28 cellular contexts compared by ENCODE assay signal in the genomic region with DNA sequence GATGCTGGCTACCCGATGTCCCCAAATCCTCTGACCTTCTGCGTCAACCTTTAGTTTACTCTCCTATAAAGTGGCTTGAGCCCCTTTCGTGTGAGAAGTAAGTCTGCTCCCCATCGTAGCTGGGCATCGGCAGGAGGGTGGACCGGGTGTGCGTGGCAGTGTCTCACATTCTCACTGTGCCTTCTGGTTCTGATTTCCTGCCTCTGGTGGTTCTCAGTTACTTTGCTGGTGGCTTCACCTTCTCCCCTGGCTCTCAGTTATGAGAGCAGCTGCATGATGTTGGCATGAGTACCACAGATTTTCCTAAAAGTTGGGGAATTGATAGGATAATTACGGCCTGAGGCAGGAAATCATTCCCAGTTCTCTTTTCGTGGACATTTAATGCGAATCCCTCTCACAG.
"Had no signal": no experiment of that assay in that cellular context is flagged by ENCODE, and none has a peak within 500 bp of the region (broad histone marks: within the 10 kb centered on the region; RNA-seq: fewer than 3 reads in every experiment).

No MANE protein-coding gene starts in this region.

- FAIRE-seq: islet of Langerhans, kidney, pancreas had no signal

- H3K27ac ChIP-seq: left lung, lower lobe of right lung, pancreas, prostate gland, stomach, testis, thyroid gland, transverse colon, upper lobe of left lung had no signal

- DNase-seq: hypothalamus; immature natural killer cell; kidney; left colon; left lung; lower lobe of right lung; mammary epithelial cell; mesenchymal stem cell; naive B cell; nucleus accumbens; pancreas; posterior cingulate gyrus; retina; right cardiac atrium; stimulated activated CD4-positive, alpha-beta T cell treated with anti-CD3 and anti-CD28 coated beads, Interleukin-12 subunit alpha, Interleukin-12 subunit beta, amount 100 ng/mL, for 4 hours; stimulated activated CD4-positive, alpha-beta T cell treated with anti-CD3 and anti-CD28 coated beads, Interleukin-15, amount 100 ng/mL, for 24 hours; stimulated activated CD4-positive, alpha-beta T cell treated with anti-CD3 and anti-CD28 coated beads, Interleukin-2, amount 100 ng/mL, for 24 hours; stimulated activated CD4-positive, alpha-beta T cell treated with anti-CD3 and anti-CD28 coated beads, Interleukin-4, amount 100 ng/mL, for 1 hour; stimulated activated naive B cell treated with anti-CD40 and anti-IgM and Interleukin-4, amounts not matched to agents 10 μg/mL and 1 μg/mL and 100 μg/mL, for 72 hours; stimulated activated naive CD8-positive, alpha-beta T cell treated with anti-CD3 and anti-CD28 coated beads, Interleukin-15, Interleukin-2, amounts not matched to agents 100 U/mL and 50 U/mL, for 24 hours; stomach; testis; thyroid gland; transverse colon; upper lobe of left lung had no signal

- H3K4me1 ChIP-seq: left lung, lower lobe of right lung, pancreas, prostate gland, stomach, testis, thyroid gland, transverse colon, upper lobe of left lung had no signal

- H3K27me3 ChIP-seq: left lung, pancreas, stomach, testis, thyroid gland, upper lobe of left lung had no signal

- H3K36me3 ChIP-seq: left lung, lower lobe of right lung, pancreas, prostate gland, stomach, thyroid gland, transverse colon, upper lobe of left lung had no signal

- H3K4me3 ChIP-seq: left lung, lower lobe of right lung, pancreas, prostate gland, skin epidermis, stomach, testis, thyroid gland, transverse colon, upper lobe of left lung had no signal

- H3K9me3 ChIP-seq: left lung, lower lobe of right lung, pancreas, prostate gland, testis, thyroid gland, transverse colon, upper lobe of left lung had no signal
